Comparison of ENCODE assay signal across 8 cellular contexts in the genomic region with DNA sequence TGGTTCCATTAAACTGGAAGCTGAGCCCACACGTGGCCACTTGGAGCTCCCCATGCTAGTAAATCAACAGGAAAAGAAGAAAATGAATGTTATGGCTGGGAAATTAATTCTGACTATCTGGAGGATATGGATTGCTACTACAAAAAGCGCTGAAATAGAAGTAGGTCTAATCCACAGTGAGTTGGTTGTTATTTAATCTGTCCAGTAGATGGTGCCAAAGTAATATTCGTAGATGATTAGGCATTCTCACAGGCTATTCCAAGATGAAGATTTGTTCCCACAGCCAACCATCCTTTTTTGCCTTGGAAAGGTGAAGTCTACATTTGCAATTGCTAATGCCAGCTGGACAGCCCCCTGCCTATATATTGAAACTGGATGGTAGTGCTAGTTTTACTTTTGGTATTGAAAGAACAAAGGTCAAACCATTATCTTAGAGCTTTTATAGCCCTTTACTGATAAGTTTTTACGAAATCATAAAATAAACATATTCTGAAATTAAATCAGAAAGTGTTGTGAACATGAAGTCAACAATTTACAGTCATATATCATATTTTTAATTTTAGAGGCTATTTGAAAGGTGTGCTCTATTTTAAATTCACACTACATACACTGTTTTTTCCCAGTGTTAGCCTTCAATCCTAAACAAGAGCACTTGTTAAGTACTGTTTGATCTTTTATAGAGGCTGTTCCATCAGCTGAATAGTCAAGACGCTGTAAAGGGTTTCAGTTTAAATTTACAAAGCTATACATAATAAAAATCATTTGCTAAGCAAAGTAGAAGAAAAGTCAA. TPM values are rescaled to one million over a fixed set of nuclear protein-coding genes. Genes with fewer than 3 reads are reported as not detected.
DNase-seq lines count a peak whose midpoint lies in the region; ATAC-seq and TF ChIP-seq lines count a peak whose summit lies in the region.

No MANE protein-coding gene starts in this region.

- peak; percentile 35 for TF ChIP-seq CTCF in HFF-Myc (IDR thresholded peaks at IDR 0.05; ENCODE audit: low read depth, low read length, missing control alignments)
- TF ChIP-seq CTCF in upper lobe of left lung (IDR thresholded peaks at IDR 0.05): peak in 5 of 6 experiments; percentile 21 to 66 (median 58)

- H3K9me3 ChIP-seq in upper lobe of left lung: no peaks in the 10 kb centered on the region

- peak in 1 of 2 donors; percentile 79 for ATAC-seq in upper lobe of left lung (ENCODE audit: low FRiP score in 2 of 2)
- no peak for ATAC-seq in HG03457 (IDR thresholded peaks at IDR 0.05; ENCODE audit: unreplicated experiment)
- ATAC-seq in GM18861 (IDR thresholded peaks at IDR 0.05; ENCODE audit: unreplicated experiment): no peak

- DNase-seq in EH (ENCODE audit: low read depth) (peak; percentile 42), HFF-Myc (ENCODE audit: extremely low read depth, low read depth) (peak; percentile 33), NCI-H345 (lab: John Stamatoyannopoulos, UW) (peak; percentile 45), T47D (ENCODE audit: low read depth in 1 of 2, low spot score in 1 of 2) (peak; percentile 33 to 82), kidney tubule cell (ENCODE audit: low spot score) (peak; percentile 48), upper lobe of left lung (no peak)

- in situ Hi-C loops in T47D (cut with HindIII; ENCODE audit: low pct_unique_long_range_greater_than_20kb, low sequenced_read_pairs): no loop called here

- no peaks in the 10 kb centered on the region for H3K36me3 ChIP-seq in upper lobe of left lung

- no peak for TF ChIP-seq EP300 in upper lobe of left lung (IDR thresholded peaks at IDR 0.05)

- no peak overlapping the region for H3K27ac ChIP-seq in upper lobe of left lung

- no peaks in the 10 kb centered on the region for H3K27me3 ChIP-seq in upper lobe of left lung

- no peak overlapping the region for H3K4me3 ChIP-seq in HFF-Myc (replicated peaks; ENCODE audit: low read depth, low read length)
- H3K4me3 ChIP-seq in upper lobe of left lung: no peak overlapping the region

- WGBS in upper lobe of left lung, 2 donors: 28 to 31% methylated on average over 5 of the region's 5 CpGs

- no peak for TF ChIP-seq POLR2A in upper lobe of left lung (IDR thresholded peaks at IDR 0.05)

- H3K4me1 ChIP-seq in upper lobe of left lung: no peaks in the 10 kb centered on the region

RNA-seq across cellular contexts. Expression of a gene that starts 43.9 kb away (rescaled TPM):
- total RNA-seq in upper lobe of left lung: 1 to 10 TPM; 1.2 to 5.4 (median 1.7) TPM

RNA-seq across cellular contexts. Expression of a gene that starts 49.1 kb away (rescaled TPM):
- not detected for total RNA-seq in upper lobe of left lung

Comparison
In these comparisons a context has a peak if more than half of its experiments do, and no peak if none do; other contexts are left out.
1. DNase-seq: peak in EH (single experiment), HFF-Myc (single experiment), NCI-H345 (single experiment), T47D (2 of 2) and kidney tubule cell (single experiment); none in upper lobe of left lung (0 of 2).